14 cellular contexts compared by ENCODE assay signal in the genomic region with DNA sequence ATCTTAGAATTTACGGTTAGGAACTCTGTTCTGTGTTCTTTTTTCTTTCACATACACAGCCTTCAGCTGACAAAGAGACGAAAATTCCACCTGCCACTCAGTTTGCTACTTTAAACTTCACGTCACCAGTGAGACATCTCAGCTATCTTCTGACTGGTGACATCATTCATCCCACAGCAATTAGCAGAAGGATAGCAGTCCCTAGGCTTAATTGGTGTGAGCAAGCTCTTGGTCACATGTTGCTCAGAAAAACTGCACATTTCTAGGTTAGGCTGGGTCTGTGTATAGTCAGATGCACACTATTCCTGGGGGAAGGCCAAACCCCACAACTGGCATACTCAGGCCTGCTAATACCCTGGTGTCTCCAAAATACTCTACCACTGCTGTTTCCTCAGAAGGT. TPM values are rescaled to one million over a fixed set of nuclear protein-coding genes. Genes with fewer than 3 reads are reported as not detected.
DNase-seq lines count a peak whose midpoint lies in the region; ATAC-seq and TF ChIP-seq lines count a peak whose summit lies in the region.
"Had no signal": no experiment of that assay in that cellular context is flagged by ENCODE, and none has a peak within 500 bp of the region (broad histone marks: within the 10 kb centered on the region; RNA-seq: fewer than 3 reads in every experiment).

No MANE protein-coding gene starts in this region.

- H3K9me3 ChIP-seq in prostate gland: no peaks in the 10 kb centered on the region

- no peak overlapping the region for H3K4me3 ChIP-seq in prostate gland
- H3K4me3 ChIP-seq: lung had no signal

- no peak for ATAC-seq in stimulated activated naive CD8-positive, alpha-beta T cell treated with anti-CD3 and anti-CD28 coated beads, Interleukin-15, Interleukin-2, amounts not matched to agents 100 U/mL and 50 U/mL, for 24 hours
- ATAC-seq: stimulated activated effector memory CD8-positive, alpha-beta T cell treated with anti-CD3 and anti-CD28 coated beads, Interleukin-12 subunit alpha, Interleukin-12 subunit beta, amount 100 ng/mL, for 72 hours had no signal

- peaks cover 19% of the 10 kb centered on the region for H3K4me1 Mint-ChIP-seq in stimulated activated naive CD8-positive, alpha-beta T cell treated with anti-CD3 and anti-CD28 coated beads, Interleukin-15, Interleukin-2, amounts not matched to agents 100 ng/mL and 50 ng/mL, for 24 hours (ENCODE audit: low read depth)
- H3K4me1 Mint-ChIP-seq: activated naive CD4-positive, alpha-beta T cell treated with anti-CD3 and anti-CD28 coated beads, Interleukin-2, amount 50 U/mL, for 24 hours; stimulated activated effector memory CD8-positive, alpha-beta T cell treated with anti-CD3 and anti-CD28 coated beads, Interleukin-12 subunit alpha, Interleukin-12 subunit beta, amount 100 ng/mL, for 72 hours had no signal

- no peaks in the 10 kb centered on the region for H3K9me3 Mint-ChIP-seq in stimulated activated naive CD8-positive, alpha-beta T cell treated with anti-CD3 and anti-CD28 coated beads, Interleukin-15, Interleukin-2, amounts not matched to agents 100 ng/mL and 50 ng/mL, for 24 hours
- H3K9me3 Mint-ChIP-seq: activated naive CD4-positive, alpha-beta T cell treated with anti-CD3 and anti-CD28 coated beads, Interleukin-2, amount 50 U/mL, for 24 hours; stimulated activated effector memory CD8-positive, alpha-beta T cell treated with anti-CD3 and anti-CD28 coated beads, Interleukin-12 subunit alpha, Interleukin-12 subunit beta, amount 100 ng/mL, for 72 hours had no signal

- H3K27me3 ChIP-seq in prostate gland (replicated peaks; ENCODE audit: insufficient read depth): no peaks in the 10 kb centered on the region

- peaks cover 4% of the 10 kb centered on the region for H3K27me3 Mint-ChIP-seq in stimulated activated naive CD8-positive, alpha-beta T cell treated with anti-CD3 and anti-CD28 coated beads, Interleukin-15, Interleukin-2, amounts not matched to agents 100 ng/mL and 50 ng/mL, for 24 hours

- DNase-seq in stimulated activated naive CD8-positive, alpha-beta T cell treated with anti-CD3 and anti-CD28 coated beads, Interleukin-15, Interleukin-2, amounts not matched to agents 100 U/mL and 50 U/mL, for 24 hours: no peak
- peak; percentile 25 for DNase-seq in T1000 (lab: John Stamatoyannopoulos, UW)
- peak; percentile 89 for DNase-seq in islet precursor cell
- no peak for DNase-seq in NCI-H524 treated with DMSO at 0.1 percent for 48 hours (lab: John Stamatoyannopoulos, UW)
- no peak for DNase-seq in prostate gland (ENCODE audit: low spot score)
- DNase-seq in ACHN: no peak
- DNase-seq in cerebellar nuclear complex (lab: John Stamatoyannopoulos, UW): no peak
- DNase-seq: activated CD4-positive, alpha-beta T cell treated with anti-CD3 and anti-CD28 coated beads for 48 hours; NCI-H1105 had no signal

- TF ChIP-seq POLR2A in prostate gland (IDR thresholded peaks at IDR 0.05): no peak

- TF ChIP-seq CTCF in prostate gland (IDR thresholded peaks at IDR 0.05): no peak

- H3K4me3 Mint-ChIP-seq in stimulated activated naive CD8-positive, alpha-beta T cell treated with anti-CD3 and anti-CD28 coated beads, Interleukin-15, Interleukin-2, amounts not matched to agents 100 ng/mL and 50 ng/mL, for 24 hours: no peak overlapping the region
- H3K4me3 Mint-ChIP-seq: activated naive CD4-positive, alpha-beta T cell treated with anti-CD3 and anti-CD28 coated beads, Interleukin-2, amount 50 U/mL, for 24 hours; stimulated activated effector memory CD8-positive, alpha-beta T cell treated with anti-CD3 and anti-CD28 coated beads, Interleukin-12 subunit alpha, Interleukin-12 subunit beta, amount 100 ng/mL, for 72 hours had no signal

- intact Hi-C loops in prostate gland (cut with DNase I): no loop called here

- no peak overlapping the region for H3K27ac ChIP-seq in prostate gland
- H3K27ac ChIP-seq: C4-2B had no signal

- no peaks in the 10 kb centered on the region for H3K36me3 ChIP-seq in prostate gland

- no peaks in the 10 kb centered on the region for H3K36me3 Mint-ChIP-seq in stimulated activated naive CD8-positive, alpha-beta T cell treated with anti-CD3 and anti-CD28 coated beads, Interleukin-15, Interleukin-2, amounts not matched to agents 100 ng/mL and 50 ng/mL, for 24 hours (ENCODE audit: low read depth)
- H3K36me3 Mint-ChIP-seq: activated naive CD4-positive, alpha-beta T cell treated with anti-CD3 and anti-CD28 coated beads, Interleukin-2, amount 50 U/mL, for 24 hours; stimulated activated effector memory CD8-positive, alpha-beta T cell treated with anti-CD3 and anti-CD28 coated beads, Interleukin-12 subunit alpha, Interleukin-12 subunit beta, amount 100 ng/mL, for 72 hours had no signal

- no peaks in the 10 kb centered on the region for H3K4me1 ChIP-seq in prostate gland (replicated peaks)

- WGBS in prostate gland: 15% methylated on average over 3 of the region's 3 CpGs

- in situ Hi-C loops in ACHN (cut with HindIII; ENCODE audit: low pct_ligation_motif_present, low pct_unique_long_range_greater_than_20kb, low sequenced_read_pairs): no loop called here

- H3K27ac Mint-ChIP-seq in stimulated activated naive CD8-positive, alpha-beta T cell treated with anti-CD3 and anti-CD28 coated beads, Interleukin-15, Interleukin-2, amounts not matched to agents 100 ng/mL and 50 ng/mL, for 24 hours: peak overlapping the region; percentile 52
- H3K27ac Mint-ChIP-seq: activated naive CD4-positive, alpha-beta T cell treated with anti-CD3 and anti-CD28 coated beads, Interleukin-2, amount 50 U/mL, for 24 hours; stimulated activated effector memory CD8-positive, alpha-beta T cell treated with anti-CD3 and anti-CD28 coated beads, Interleukin-12 subunit alpha, Interleukin-12 subunit beta, amount 100 ng/mL, for 72 hours had no signal

RNA-seq across cellular contexts. Expression of gene SLC7A7, which starts 23.9 kb away (rescaled TPM):
- 1 to 10 TPM; 4.6 to 8.1 TPM for total RNA-seq in prostate gland

RNA-seq across cellular contexts. Expression of gene OXA1L, which starts 24.8 kb away (rescaled TPM):
- total RNA-seq in prostate gland: 10 to 100 TPM; 65.2 to 81.9 TPM

RNA-seq across cellular contexts. Expression of gene MRPL52, which starts 38.4 kb away (rescaled TPM):
- 100 to 1,000 TPM in 1 of 2 donors, 10 to 100 TPM in 1; 54.5 to 195 TPM for total RNA-seq in prostate gland

RNA-seq across cellular contexts. Expression of gene MMP14, which starts 45.1 kb away (rescaled TPM):
- 10 to 100 TPM; 64.9 to 90.4 TPM for total RNA-seq in prostate gland

Comparison
In these comparisons a context has a peak if more than half of its experiments do, and no peak if none do; other contexts are left out.
1. DNase-seq: peak in T1000 (single experiment) and islet precursor cell (single experiment); none in stimulated activated naive CD8-positive, alpha-beta T cell treated with anti-CD3 and anti-CD28 coated beads, Interleukin-15, Interleukin-2, amounts not matched to agents 100 U/mL and 50 U/mL, for 24 hours (single experiment), NCI-H524 treated with DMSO at 0.1 percent for 48 hours (single experiment), prostate gland (single experiment), ACHN (single experiment) and cerebellar nuclear complex (0 of 2).